13 cellular contexts compared by ENCODE assay signal in the genomic region with DNA sequence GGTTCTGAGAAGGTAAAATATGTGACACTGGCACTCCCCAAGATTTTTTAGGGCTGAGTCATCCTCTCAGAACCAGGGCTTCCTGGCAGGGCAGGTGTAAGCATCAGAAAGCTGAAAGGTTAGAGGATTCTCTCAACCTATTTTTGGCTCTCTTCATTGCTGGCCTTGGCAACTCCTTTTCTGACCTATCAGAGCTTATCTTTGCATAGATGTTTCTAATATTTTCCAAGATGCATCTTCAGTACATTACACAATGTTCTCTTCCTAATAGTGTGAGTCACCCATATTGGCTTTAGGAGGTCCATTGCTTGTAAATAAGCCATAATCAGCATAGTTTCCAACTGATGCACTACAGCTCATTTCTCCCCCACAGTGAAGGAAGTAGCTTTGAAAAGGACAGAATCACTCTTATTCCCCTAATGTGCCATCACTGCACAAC.
DNase-seq lines count a peak whose midpoint lies in the region; ATAC-seq and TF ChIP-seq lines count a peak whose summit lies in the region.
"Had no signal": no experiment of that assay in that cellular context is flagged by ENCODE, and none has a peak within 500 bp of the region (broad histone marks: within the 10 kb centered on the region; RNA-seq: fewer than 3 reads in every experiment).

No MANE protein-coding gene starts in this region.

- H3K27me3 ChIP-seq in HUES64 (ENCODE audit: insufficient read depth, low read length) (no peaks in the 10 kb centered on the region), lower lobe of right lung (ENCODE audit: low read depth) (no peaks in the 10 kb centered on the region)

- BruUV-seq in MCF 10A (replicated peaks; lab: Mats Ljungman, UMichigan) = no TSS peak

- no peaks in the 10 kb centered on the region for H3K9me3 ChIP-seq in HUES64 (ENCODE audit: insufficient read depth, low read depth, low read length)
- H3K9me3 ChIP-seq in lower lobe of right lung = no peaks in the 10 kb centered on the region

- no peaks in the 10 kb centered on the region for H3K9me3 Mint-ChIP-seq in MCF 10A (ENCODE audit: unreplicated experiment)
- no peaks in the 10 kb centered on the region for H3K9me3 Mint-ChIP-seq in activated CD8-positive, alpha-beta T cell treated with anti-CD3 and anti-CD28 coated beads, Interleukin-2, amount 10 ng/mL, durations not matched to agents 7 days and 5 days (ENCODE audit: insufficient read depth)
- H3K9me3 Mint-ChIP-seq: T-helper 1 cell treated with Interleukin-12 subunit alpha and Interleukin-12 subunit beta and Interleukin-4 antibody, amounts not matched to agents 30 μg/mL and 1 μg/mL, for 36 hours had no signal

- peak overlapping the region; percentile 96 for H3K27ac Mint-ChIP-seq in MCF 10A (ENCODE audit: low read depth, unreplicated experiment)
- no peak overlapping the region for H3K27ac Mint-ChIP-seq in activated CD8-positive, alpha-beta T cell treated with anti-CD3 and anti-CD28 coated beads, Interleukin-2, amount 10 ng/mL, durations not matched to agents 7 days and 5 days
- H3K27ac Mint-ChIP-seq: activated T-cell treated with anti-CD3 and anti-CD28 coated beads, Interleukin-2, amount 50 U/mL, for 72 hours; CD4-positive, alpha-beta memory T cell; T-helper 1 cell treated with Interleukin-12 subunit alpha and Interleukin-12 subunit beta and Interleukin-4 antibody, amounts not matched to agents 30 μg/mL and 1 μg/mL, for 36 hours had no signal

- 0 out of 2 replicates have a peak overlapping the region, but pooled peaks have one; percentile 16 for H3K27ac ChIP-seq in HUES64 (ENCODE audit: low read depth, low read length)
- H3K27ac ChIP-seq in lower lobe of right lung = no peak overlapping the region

- DNase-seq in AG08395 (ENCODE audit: low spot score) (peak; percentile 70), MCF 10A (ENCODE audit: unreplicated experiment) (peak; percentile 83), lower lobe of right lung (no peak), Ammon's horn (ENCODE audit: low spot score) (no peak), UCSD-AML1 (lab: John Stamatoyannopoulos, UW; ENCODE audit: unreplicated experiment) (no peak)
- no peak for DNase-seq in activated CD4-positive, alpha-beta T cell treated with anti-CD3 and anti-CD28 coated beads for 1 hour
- DNase-seq in activated CD8-positive, alpha-beta T cell treated with anti-CD3 and anti-CD28 coated beads, Interleukin-2, amount 10 ng/mL, durations not matched to agents 7 days and 5 days = no peak
- DNase-seq: activated T-cell treated with anti-CD3 and anti-CD28 coated beads, Interleukin-2, amount 50 U/mL, for 72 hours; CD4-positive, alpha-beta memory T cell; NCI-H187 treated with DMSO at 0.1 percent for 48 hours; stimulated activated CD4-positive, alpha-beta T cell treated with anti-CD3 and anti-CD28 coated beads, Interleukin-4, amount 100 ng/mL, for 4 hours had no signal

- TF ChIP-seq CTCF in MCF 10A (IDR thresholded peaks at IDR 0.05; ENCODE audit: unreplicated experiment) (no peak), lower lobe of right lung (IDR thresholded peaks at IDR 0.05) (no peak)

- no peak overlapping the region for H3K9ac ChIP-seq in HUES64 (ENCODE audit: low read depth, low read length)

- H3K36me3 ChIP-seq in HUES64 (ENCODE audit: insufficient read depth, low read length) (no peaks in the 10 kb centered on the region), lower lobe of right lung (no peaks in the 10 kb centered on the region)

- peak overlapping the region; percentile 4 for H3K4me3 Mint-ChIP-seq in MCF 10A (ENCODE audit: unreplicated experiment)
- no peak overlapping the region for H3K4me3 Mint-ChIP-seq in activated CD8-positive, alpha-beta T cell treated with anti-CD3 and anti-CD28 coated beads, Interleukin-2, amount 10 ng/mL, durations not matched to agents 7 days and 5 days
- H3K4me3 Mint-ChIP-seq: activated T-cell treated with anti-CD3 and anti-CD28 coated beads, Interleukin-2, amount 50 U/mL, for 72 hours; CD4-positive, alpha-beta memory T cell; T-helper 1 cell treated with Interleukin-12 subunit alpha and Interleukin-12 subunit beta and Interleukin-4 antibody, amounts not matched to agents 30 μg/mL and 1 μg/mL, for 36 hours had no signal

- peaks cover 24% of the 10 kb centered on the region for H3K4me1 ChIP-seq in HUES64 (ENCODE audit: insufficient read depth, low read length)
- no peaks in the 10 kb centered on the region for H3K4me1 ChIP-seq in lower lobe of right lung

- ATAC-seq in lower lobe of right lung = peak; percentile 55 to 59
- ATAC-seq in activated CD8-positive, alpha-beta T cell treated with anti-CD3 and anti-CD28 coated beads, Interleukin-2, amount 10 ng/mL, durations not matched to agents 7 days and 5 days = no peak
- ATAC-seq: activated T-cell treated with anti-CD3 and anti-CD28 coated beads, Interleukin-2, amount 50 U/mL, for 72 hours had no signal

- no peaks in the 10 kb centered on the region for H3K27me3 Mint-ChIP-seq in MCF 10A (ENCODE audit: insufficient read depth, unreplicated experiment)
- no peaks in the 10 kb centered on the region for H3K27me3 Mint-ChIP-seq in activated CD8-positive, alpha-beta T cell treated with anti-CD3 and anti-CD28 coated beads, Interleukin-2, amount 10 ng/mL, durations not matched to agents 7 days and 5 days (ENCODE audit: low read depth)
- H3K27me3 Mint-ChIP-seq: CD4-positive, alpha-beta memory T cell had no signal

- peaks cover 27% of the 10 kb centered on the region for H3K4me1 Mint-ChIP-seq in MCF 10A (ENCODE audit: insufficient read depth, unreplicated experiment)
- H3K4me1 Mint-ChIP-seq in activated CD8-positive, alpha-beta T cell treated with anti-CD3 and anti-CD28 coated beads, Interleukin-2, amount 10 ng/mL, durations not matched to agents 7 days and 5 days (ENCODE audit: low read depth) = no peaks in the 10 kb centered on the region
- H3K4me1 Mint-ChIP-seq: CD4-positive, alpha-beta memory T cell had no signal

- H3K4me3 ChIP-seq in HUES64 (ENCODE audit: low read length) (no peak overlapping the region), lower lobe of right lung (no peak overlapping the region)

- POLR2A ChIA-PET in MCF 10A (lab: Yijun Ruan, JAX) = interaction anchor here (0.6 to 1.7 kb wide), 7 partner anchors 9 to 357 kb away, joined by 3 to 7 read pairs (median 4); no protein-coding TSS in a partner anchor
- POLR2A ChIA-PET in activated CD8-positive, alpha-beta T cell treated with anti-CD3 and anti-CD28 coated beads, Interleukin-2, amount 10 ng/mL, durations not matched to agents 7 days and 5 days (lab: Charles Lee) = no interaction called here

- CTCF ChIA-PET in MCF 10A (lab: Yijun Ruan, JAX) = no interaction called here
- CTCF ChIA-PET in activated CD8-positive, alpha-beta T cell treated with anti-CD3 and anti-CD28 coated beads, Interleukin-2, amount 10 ng/mL, durations not matched to agents 7 days and 5 days (lab: Charles Lee) = no interaction called here

- peaks cover 5% of the 10 kb centered on the region for H3K36me3 Mint-ChIP-seq in MCF 10A (ENCODE audit: insufficient read depth, unreplicated experiment)
- H3K36me3 Mint-ChIP-seq in activated CD8-positive, alpha-beta T cell treated with anti-CD3 and anti-CD28 coated beads, Interleukin-2, amount 10 ng/mL, durations not matched to agents 7 days and 5 days (ENCODE audit: low read depth) = no peaks in the 10 kb centered on the region
- H3K36me3 Mint-ChIP-seq: CD4-positive, alpha-beta memory T cell had no signal

- intact Hi-C loops in MCF 10A (cut with micrococcal nuclease) = no loop called here
- intact Hi-C loops in lower lobe of right lung (cut with DNase I) = no loop called here

Comparison
In these comparisons a context has a peak if more than half of its experiments do, and no peak if none do; other contexts are left out.
1. DNase-seq: peak in AG08395 (single experiment) and MCF 10A (single experiment); none in lower lobe of right lung (single experiment), activated CD4-positive, alpha-beta T cell treated with anti-CD3 and anti-CD28 coated beads for 1 hour (single experiment), Ammon's horn (single experiment), activated CD8-positive, alpha-beta T cell treated with anti-CD3 and anti-CD28 coated beads, Interleukin-2, amount 10 ng/mL, durations not matched to agents 7 days and 5 days (single experiment) and UCSD-AML1 (single experiment).